ENCODE assay signal across 7 cellular contexts in genomic region chr15:67107014-67107812, GRCh38. TPM values are rescaled to one million over a fixed set of nuclear protein-coding genes. Genes with fewer than 3 reads are reported as not detected.
DNase-seq lines count a peak whose midpoint lies in the region; TF ChIP-seq lines count a peak whose summit lies in the region.

No MANE protein-coding gene starts in this region.

- H3K4me3 ChIP-seq in stomach smooth muscle (ENCODE audit: low read length in 2 of 2) = no peak overlapping the region

- peaks cover 70% of the 10 kb centered on the region for H3K4me1 ChIP-seq in stomach smooth muscle (ENCODE audit: control insufficient read depth, insufficient read depth, low read length)

- H3K27ac Mint-ChIP-seq in activated T-helper 1 cell treated with anti-CD3 and anti-CD28 coated beads, Interleukin-12 subunit alpha, Interleukin-12 subunit beta, Interleukin-2, Interleukin-4 antibody, amounts not matched to agents 30 ng/mL and 10 ng/mL and 1 ng/mL, durations not matched to agents 14 hours and 24 hours and 36 hours = peak overlapping the region; percentile 49

- intact Hi-C loops in activated T-helper 1 cell treated with anti-CD3 and anti-CD28 coated beads, Interleukin-12 subunit alpha, Interleukin-12 subunit beta, Interleukin-2, Interleukin-4 antibody, amounts not matched to agents 30 ng/mL and 10 ng/mL and 1 ng/mL, durations not matched to agents 14 hours and 24 hours and 36 hours (cut with micrococcal nuclease) = no loop called here

- POLR2A ChIA-PET in HEK293T (lab: Yijun Ruan, JAX) = interaction anchor here (1.0 to 1.1 kb wide), 2 partner anchors 16 to 42 kb away, joined by 3 read pairs; no protein-coding TSS in a partner anchor

- peak overlapping the region in 1 of 2 donors; percentile 16 for H3K9ac ChIP-seq in stomach smooth muscle (ENCODE audit: low read length in 2 of 2)

- H3K36me3 Mint-ChIP-seq in activated T-helper 1 cell treated with anti-CD3 and anti-CD28 coated beads, Interleukin-12 subunit alpha, Interleukin-12 subunit beta, Interleukin-2, Interleukin-4 antibody, amounts not matched to agents 30 ng/mL and 10 ng/mL and 1 ng/mL, durations not matched to agents 14 hours and 24 hours and 36 hours (ENCODE audit: low read depth) = peaks cover 61% of the 10 kb centered on the region

- peak overlapping the region; percentile 70 for H3K27ac ChIP-seq in stomach smooth muscle (ENCODE audit: low read length)

- CTCF ChIA-PET in HEK293T (lab: Yijun Ruan, JAX) = interaction anchor here (0.6 to 1.3 kb wide), 2 partner anchors 11 to 26 kb away, joined by 3 to 9 read pairs; no protein-coding TSS in a partner anchor

- no peaks in the 10 kb centered on the region for H3K27me3 Mint-ChIP-seq in activated T-helper 1 cell treated with anti-CD3 and anti-CD28 coated beads, Interleukin-12 subunit alpha, Interleukin-12 subunit beta, Interleukin-2, Interleukin-4 antibody, amounts not matched to agents 30 ng/mL and 10 ng/mL and 1 ng/mL, durations not matched to agents 14 hours and 24 hours and 36 hours (ENCODE audit: insufficient read depth)

- no peak overlapping the region for H3K4me3 Mint-ChIP-seq in activated T-helper 1 cell treated with anti-CD3 and anti-CD28 coated beads, Interleukin-12 subunit alpha, Interleukin-12 subunit beta, Interleukin-2, Interleukin-4 antibody, amounts not matched to agents 30 ng/mL and 10 ng/mL and 1 ng/mL, durations not matched to agents 14 hours and 24 hours and 36 hours

- H3K36me3 ChIP-seq in stomach smooth muscle (ENCODE audit: control insufficient read depth in 2 of 2, insufficient read depth in 2 of 2, low read length in 2 of 2) = no peaks in the 10 kb centered on the region

- peaks cover 71% of the 10 kb centered on the region for H3K4me1 Mint-ChIP-seq in activated T-helper 1 cell treated with anti-CD3 and anti-CD28 coated beads, Interleukin-12 subunit alpha, Interleukin-12 subunit beta, Interleukin-2, Interleukin-4 antibody, amounts not matched to agents 30 ng/mL and 10 ng/mL and 1 ng/mL, durations not matched to agents 14 hours and 24 hours and 36 hours (ENCODE audit: low read depth)

- DNase-seq in HEK293T (ENCODE audit: extremely low spot score) (peak; percentile 42), iPS-NIHi11 (ENCODE audit: low spot score) (peak; percentile 38), germinal center (ENCODE audit: low spot score) (no peak), SKM-1 treated with dmso at 0.1 percent for 144 hours (lab: John Stamatoyannopoulos, UW; ENCODE audit: unreplicated experiment) (no peak), Ammon's horn (ENCODE audit: low spot score) (no peak)
- no peak for DNase-seq in activated T-helper 1 cell treated with anti-CD3 and anti-CD28 coated beads, Interleukin-12 subunit alpha, Interleukin-12 subunit beta, Interleukin-2, Interleukin-4 antibody, amounts not matched to agents 30 ng/mL and 10 ng/mL and 1 ng/mL, durations not matched to agents 14 hours and 24 hours and 36 hours (ENCODE audit: low spot score)

- H3K9me3 Mint-ChIP-seq in activated T-helper 1 cell treated with anti-CD3 and anti-CD28 coated beads, Interleukin-12 subunit alpha, Interleukin-12 subunit beta, Interleukin-2, Interleukin-4 antibody, amounts not matched to agents 30 ng/mL and 10 ng/mL and 1 ng/mL, durations not matched to agents 14 hours and 24 hours and 36 hours = peaks cover 16% of the 10 kb centered on the region

- no peaks in the 10 kb centered on the region for H3K27me3 ChIP-seq in stomach smooth muscle (ENCODE audit: control insufficient read depth in 1 of 2, insufficient read depth in 2 of 2, low read length in 2 of 2)

- no peaks in the 10 kb centered on the region for H3K9me3 ChIP-seq in stomach smooth muscle (ENCODE audit: control insufficient read depth in 2 of 2, low read length in 2 of 2)

TF ChIP-seq in HEK293T, 16 proteins besides CTCF, POLR2A, EP300 and RAD21:
- TF ChIP-seq CTBP1 (IDR thresholded peaks at IDR 0.05; ENCODE audit: borderline replicate concordance) (no peak), ZNF384 (IDR thresholded peaks at IDR 0.05) (peak; percentile 58; the same call in 1 of the 2 replicates)

RNA-seq across cellular contexts. Expression of gene SMAD3, which starts 41.8 kb away (rescaled TPM):
- total RNA-seq in activated T-helper 1 cell treated with anti-CD3 and anti-CD28 coated beads, Interleukin-12 subunit alpha, Interleukin-12 subunit beta, Interleukin-2, Interleukin-4 antibody, amounts not matched to agents 30 ng/mL and 10 ng/mL and 1 ng/mL, durations not matched to agents 14 hours and 24 hours and 36 hours = 80.2 and 80.4 TPM in 2 replicates

Comparison
In these comparisons a context has a peak if more than half of its experiments do, and no peak if none do; other contexts are left out.
1. DNase-seq: peak in HEK293T (single experiment) and iPS-NIHi11 (single experiment); none in activated T-helper 1 cell treated with anti-CD3 and anti-CD28 coated beads, Interleukin-12 subunit alpha, Interleukin-12 subunit beta, Interleukin-2, Interleukin-4 antibody, amounts not matched to agents 30 ng/mL and 10 ng/mL and 1 ng/mL, durations not matched to agents 14 hours and 24 hours and 36 hours (single experiment), germinal center (single experiment), SKM-1 treated with dmso at 0.1 percent for 144 hours (single experiment) and Ammon's horn (single experiment).